Comparison of ENCODE assay signal across 1 cellular context in genomic region chr18:11040823-11041712, GRCh38.
A peak's percentile ranks its signal among the peaks of the same experiment; 100 is the strongest.
TF ChIP-seq lines count a peak whose summit lies in the region.

No MANE protein-coding gene starts in this region.

TF ChIP-seq in HepG2, 621 proteins besides CTCF, POLR2A, EP300 and RAD21 (continued from another document and continues in another):
- peak; percentile 61; the same call in 1 of the 2 replicates for TF ChIP-seq HMG20A (CRISPR knock-in tag; IDR thresholded peaks at IDR 0.05; ENCODE audit: borderline replicate concordance)
- no peak for TF ChIP-seq RBFOX2 (IDR thresholded peaks at IDR 0.05; ENCODE audit: low read depth, low read length)
- no peak for TF ChIP-seq RBM22 (optimal IDR thresholded peaks at IDR 0.05; ENCODE audit: low read length)
- no peak for TF ChIP-seq PHB2 (IDR thresholded peaks at IDR 0.05; ENCODE audit: partially characterized antibody)
- TF ChIP-seq ATRX (CRISPR knock-in tag; IDR thresholded peaks at IDR 0.05; ENCODE audit: borderline replicate concordance), result no peak
- no peak for TF ChIP-seq ZC3H13 (CRISPR knock-in tag; IDR thresholded peaks at IDR 0.05)
- TF ChIP-seq ATF7 (IDR thresholded peaks at IDR 0.05), result no peak
- no peak for TF ChIP-seq ATF7 (CRISPR knock-in tag; IDR thresholded peaks at IDR 0.05)
- TF ChIP-seq, protein P1, sequence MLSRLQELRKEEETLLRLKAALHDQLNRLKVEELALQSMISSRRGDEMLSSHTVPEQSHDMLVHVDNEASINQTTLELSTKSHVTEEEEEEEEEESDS (CRISPR knock-in tag; IDR thresholded peaks at IDR 0.05; ENCODE audit: borderline replicate concordance), result no peak
- no peak for TF ChIP-seq ZNF280D (CRISPR knock-in tag; IDR thresholded peaks at IDR 0.05)
- TF ChIP-seq ZNF598 (CRISPR knock-in tag; IDR thresholded peaks at IDR 0.05; ENCODE audit: borderline replicate concordance), result no peak
- peak; percentile 12; the same call in 1 of the 2 replicates for TF ChIP-seq ERF (CRISPR knock-in tag; IDR thresholded peaks at IDR 0.05)
- no peak for TF ChIP-seq ELF3 (CRISPR knock-in tag; IDR thresholded peaks at IDR 0.05)
- no peak for TF ChIP-seq ZNF773 (CRISPR knock-in tag; IDR thresholded peaks at IDR 0.05; ENCODE audit: borderline replicate concordance)
- no peak for TF ChIP-seq ZSCAN12 (CRISPR knock-in tag; IDR thresholded peaks at IDR 0.05)
- TF ChIP-seq ZNF670 (CRISPR knock-in tag; IDR thresholded peaks at IDR 0.05; ENCODE audit: borderline replicate concordance), result no peak
- peak; percentile 78; the same call in 1 of the 2 replicates for TF ChIP-seq ARID5B (CRISPR knock-in tag; IDR thresholded peaks at IDR 0.05)
- no peak for TF ChIP-seq ZNF367 (CRISPR knock-in tag; IDR thresholded peaks at IDR 0.05; ENCODE audit: borderline replicate concordance)
- TF ChIP-seq ARID3A (IDR thresholded peaks at IDR 0.05; ENCODE audit: low read depth, low read length), result peak; percentile 80; the same call in 1 of the 2 replicates
- TF ChIP-seq SRY (CRISPR knock-in tag; IDR thresholded peaks at IDR 0.05), result no peak
- TF ChIP-seq ATF6 (CRISPR knock-in tag; conservative IDR thresholded peaks at IDR 0.05), result no peak
- TF ChIP-seq ZNF710 (CRISPR knock-in tag; IDR thresholded peaks at IDR 0.05; ENCODE audit: borderline replicate concordance), result no peak
- no peak for TF ChIP-seq ZNF326 (CRISPR knock-in tag; IDR thresholded peaks at IDR 0.05; ENCODE audit: borderline replicate concordance)
- no peak for TF ChIP-seq JDP2 (CRISPR knock-in tag; IDR thresholded peaks at IDR 0.05; ENCODE audit: borderline replicate concordance)
- TF ChIP-seq POGZ (CRISPR knock-in tag; IDR thresholded peaks at IDR 0.05), result no peak
- TF ChIP-seq NFYB (CRISPR knock-in tag; IDR thresholded peaks at IDR 0.05), result no peak
- no peak for TF ChIP-seq ZNF431 (CRISPR knock-in tag; IDR thresholded peaks at IDR 0.05; ENCODE audit: borderline replicate concordance, low read depth)
- no peak for TF ChIP-seq ZNF510 (CRISPR knock-in tag; IDR thresholded peaks at IDR 0.05; ENCODE audit: low read depth)
- no peak for TF ChIP-seq MXD4 (CRISPR knock-in tag; IDR thresholded peaks at IDR 0.05)
- TF ChIP-seq, protein P2, sequence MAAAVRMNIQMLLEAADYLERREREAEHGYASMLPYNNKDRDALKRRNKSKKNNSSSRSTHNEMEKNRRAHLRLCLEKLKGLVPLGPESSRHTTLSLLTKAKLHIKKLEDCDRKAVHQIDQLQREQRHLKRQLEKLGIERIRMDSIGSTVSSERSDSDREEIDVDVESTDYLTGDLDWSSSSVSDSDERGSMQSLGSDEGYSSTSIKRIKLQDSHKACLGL (CRISPR knock-in tag; IDR thresholded peaks at IDR 0.05), result no peak
- TF ChIP-seq ZNF121 (CRISPR knock-in tag; IDR thresholded peaks at IDR 0.05), result no peak
- TF ChIP-seq, protein P3, sequence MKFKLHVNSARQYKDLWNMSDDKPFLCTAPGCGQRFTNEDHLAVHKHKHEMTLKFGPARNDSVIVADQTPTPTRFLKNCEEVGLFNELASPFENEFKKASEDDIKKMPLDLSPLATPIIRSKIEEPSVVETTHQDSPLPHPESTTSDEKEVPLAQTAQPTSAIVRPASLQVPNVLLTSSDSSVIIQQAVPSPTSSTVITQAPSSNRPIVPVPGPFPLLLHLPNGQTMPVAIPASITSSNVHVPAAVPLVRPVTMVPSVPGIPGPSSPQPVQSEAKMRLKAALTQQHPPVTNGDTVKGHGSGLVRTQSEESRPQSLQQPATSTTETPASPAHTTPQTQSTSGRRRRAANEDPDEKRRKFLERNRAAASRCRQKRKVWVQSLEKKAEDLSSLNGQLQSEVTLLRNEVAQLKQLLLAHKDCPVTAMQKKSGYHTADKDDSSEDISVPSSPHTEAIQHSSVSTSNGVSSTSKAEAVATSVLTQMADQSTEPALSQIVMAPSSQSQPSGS (CRISPR knock-in tag; IDR thresholded peaks at IDR 0.05), result no peak
- TF ChIP-seq, protein P4, sequence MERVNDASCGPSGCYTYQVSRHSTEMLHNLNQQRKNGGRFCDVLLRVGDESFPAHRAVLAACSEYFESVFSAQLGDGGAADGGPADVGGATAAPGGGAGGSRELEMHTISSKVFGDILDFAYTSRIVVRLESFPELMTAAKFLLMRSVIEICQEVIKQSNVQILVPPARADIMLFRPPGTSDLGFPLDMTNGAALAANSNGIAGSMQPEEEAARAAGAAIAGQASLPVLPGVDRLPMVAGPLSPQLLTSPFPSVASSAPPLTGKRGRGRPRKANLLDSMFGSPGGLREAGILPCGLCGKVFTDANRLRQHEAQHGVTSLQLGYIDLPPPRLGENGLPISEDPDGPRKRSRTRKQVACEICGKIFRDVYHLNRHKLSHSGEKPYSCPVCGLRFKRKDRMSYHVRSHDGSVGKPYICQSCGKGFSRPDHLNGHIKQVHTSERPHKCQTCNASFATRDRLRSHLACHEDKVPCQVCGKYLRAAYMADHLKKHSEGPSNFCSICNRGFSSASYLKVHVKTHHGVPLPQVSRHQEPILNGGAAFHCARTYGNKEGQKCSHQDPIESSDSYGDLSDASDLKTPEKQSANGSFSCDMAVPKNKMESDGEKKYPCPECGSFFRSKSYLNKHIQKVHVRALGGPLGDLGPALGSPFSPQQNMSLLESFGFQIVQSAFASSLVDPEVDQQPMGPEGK (CRISPR knock-in tag; IDR thresholded peaks at IDR 0.05), result no peak
- no peak for TF ChIP-seq MIXL1 (CRISPR knock-in tag; IDR thresholded peaks at IDR 0.05)
- peak; percentile 70 for TF ChIP-seq ASH2L (IDR thresholded peaks at IDR 0.05; ENCODE audit: insufficient read length, low read depth, low read length)
- 0 out of 2 replicates have a peak, but pooled peaks have one; percentile 19 for TF ChIP-seq EHMT2 (IDR thresholded peaks at IDR 0.05; ENCODE audit: borderline replicate concordance, low read depth, low read length)
- TF ChIP-seq FOXA3 (CRISPR knock-in tag; IDR thresholded peaks at IDR 0.05), result peak; percentile 83
- TF ChIP-seq SNRNP70 (IDR thresholded peaks at IDR 0.05; ENCODE audit: low read depth, low read length), result no peak
- TF ChIP-seq THAP8 (CRISPR knock-in tag; IDR thresholded peaks at IDR 0.05; ENCODE audit: borderline replicate concordance), result no peak
- no peak for TF ChIP-seq CENPBD1 (CRISPR knock-in tag; IDR thresholded peaks at IDR 0.05; ENCODE audit: borderline replicate concordance, low read depth)
- no peak for TF ChIP-seq MYNN (CRISPR knock-in tag; IDR thresholded peaks at IDR 0.05; ENCODE audit: low read depth)
- TF ChIP-seq ZNF614 (CRISPR knock-in tag; IDR thresholded peaks at IDR 0.05; ENCODE audit: borderline replicate concordance), result no peak
- no peak for TF ChIP-seq CHD2 (IDR thresholded peaks at IDR 0.05; ENCODE audit: low read depth, low read length)
- TF ChIP-seq, protein P5, sequence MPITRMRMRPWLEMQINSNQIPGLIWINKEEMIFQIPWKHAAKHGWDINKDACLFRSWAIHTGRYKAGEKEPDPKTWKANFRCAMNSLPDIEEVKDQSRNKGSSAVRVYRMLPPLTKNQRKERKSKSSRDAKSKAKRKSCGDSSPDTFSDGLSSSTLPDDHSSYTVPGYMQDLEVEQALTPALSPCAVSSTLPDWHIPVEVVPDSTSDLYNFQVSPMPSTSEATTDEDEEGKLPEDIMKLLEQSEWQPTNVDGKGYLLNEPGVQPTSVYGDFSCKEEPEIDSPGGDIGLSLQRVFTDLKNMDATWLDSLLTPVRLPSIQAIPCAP (CRISPR knock-in tag; IDR thresholded peaks at IDR 0.05; ENCODE audit: low read depth), result no peak
- TF ChIP-seq NFIC (IDR thresholded peaks at IDR 0.05; ENCODE audit: low read length), result peak; percentile 22; the same call in 1 of the 2 replicates
- TF ChIP-seq FOXM1 (CRISPR knock-in tag; IDR thresholded peaks at IDR 0.05), result no peak
